ENCODE assay signal across 15 cellular contexts in the genomic region with DNA sequence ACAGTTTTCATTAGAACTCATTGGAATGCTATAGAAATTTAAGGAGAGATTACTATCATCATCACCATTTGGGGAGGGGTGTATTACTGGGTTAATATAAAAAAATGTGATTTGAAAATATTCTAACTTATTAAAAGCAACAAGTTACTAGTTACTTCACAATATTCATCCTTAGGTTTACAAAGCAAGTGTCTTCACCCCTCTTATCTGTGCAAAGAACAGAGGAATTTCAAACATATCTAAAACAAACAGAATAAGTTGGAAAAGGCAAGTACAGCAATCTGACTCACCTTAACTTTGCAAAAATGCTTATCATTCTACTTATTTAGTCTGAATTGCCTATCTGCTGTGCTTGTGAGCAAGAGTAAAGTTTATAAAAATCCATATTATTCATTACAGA. TPM values are rescaled to one million over a fixed set of nuclear protein-coding genes. Genes with fewer than 3 reads are reported as not detected.
DNase-seq lines count a peak whose midpoint lies in the region; FAIRE-seq and TF ChIP-seq lines count a peak whose summit lies in the region.
"Had no signal": no experiment of that assay in that cellular context is flagged by ENCODE, and none has a peak within 500 bp of the region (broad histone marks: within the 10 kb centered on the region; RNA-seq: fewer than 3 reads in every experiment).

No MANE protein-coding gene starts in this region.

- no peak for FAIRE-seq in small intestine (lab: Jason Lieb, UNC)
- FAIRE-seq: H1 had no signal

- H3K27me3 ChIP-seq in small intestine (ENCODE audit: control insufficient read depth in 2 of 2, insufficient read depth in 2 of 2, low read length in 2 of 2): no peaks in the 10 kb centered on the region

- H3K4me3 Mint-ChIP-seq in nephron progenitor cell: no peak overlapping the region
- H3K4me3 Mint-ChIP-seq: CD14-positive monocyte; CD8-positive, alpha-beta T cell; HFFc6; IgD-negative memory B cell had no signal

- peaks cover 8% of the 10 kb centered on the region for H3K36me3 Mint-ChIP-seq in nephron progenitor cell (ENCODE audit: low read depth)
- H3K36me3 Mint-ChIP-seq: CD8-positive, alpha-beta T cell; IgD-negative memory B cell had no signal

- H3K4me3 ChIP-seq in fibroblast of the aortic adventitia (ENCODE audit: low read depth, low read length): no peak overlapping the region
- H3K4me3 ChIP-seq in small intestine (ENCODE audit: low read depth in 1 of 2, low read length in 2 of 2): no peak overlapping the region

- no peak overlapping the region for H3K27ac ChIP-seq in small intestine (ENCODE audit: low read depth in 1 of 2, low read length in 1 of 2)

- H3K36me3 ChIP-seq in small intestine (ENCODE audit: control insufficient read depth in 2 of 2, insufficient read depth in 2 of 2, low read length in 2 of 2): no peaks in the 10 kb centered on the region

- no peaks in the 10 kb centered on the region for H3K9me3 Mint-ChIP-seq in nephron progenitor cell
- H3K9me3 Mint-ChIP-seq: CD8-positive, alpha-beta T cell; HFFc6; IgD-negative memory B cell had no signal

- H3K9me3 ChIP-seq in small intestine (ENCODE audit: control insufficient read depth, low read depth): no peaks in the 10 kb centered on the region

- no peaks in the 10 kb centered on the region for H3K27me3 Mint-ChIP-seq in nephron progenitor cell (ENCODE audit: low read depth, poor library complexity)

- TF ChIP-seq CTCF in fibroblast of the aortic adventitia (IDR thresholded peaks at IDR 0.05; ENCODE audit: insufficient read depth, low read length) (no peak), nephron progenitor cell (IDR thresholded peaks at IDR 0.05) (no peak)

- peak; percentile 73 for DNase-seq in NCI-H226
- DNase-seq in fibroblast of the aortic adventitia (ENCODE audit: low read depth): peak; percentile 47
- DNase-seq in nephron progenitor cell: no peak
- no peak for DNase-seq in small intestine
- DNase-seq in UCSD-AML1 (lab: John Stamatoyannopoulos, UW; ENCODE audit: unreplicated experiment): no peak
- no peak for DNase-seq in H4 (ENCODE audit: low spot score)
- DNase-seq in RPMI8226: no peak
- DNase-seq: CD8-positive, alpha-beta T cell; DMS53; GF-D8; HCEC 1CT; HFFc6 had no signal

- H3K4me1 ChIP-seq in small intestine (ENCODE audit: control insufficient read depth in 2 of 2, insufficient read depth in 1 of 2, low read depth in 1 of 2, low read length in 1 of 2): no peaks in the 10 kb centered on the region

- H3K4me1 Mint-ChIP-seq in nephron progenitor cell: peaks cover 20% of the 10 kb centered on the region
- H3K4me1 Mint-ChIP-seq: CD14-positive monocyte, IgD-negative memory B cell had no signal

- peak overlapping the region; percentile 16 for H3K27ac Mint-ChIP-seq in nephron progenitor cell
- H3K27ac Mint-ChIP-seq: CD14-positive monocyte; CD8-positive, alpha-beta T cell; HFFc6; IgD-negative memory B cell had no signal

RNA-seq across cellular contexts. Expression of gene DCBLD1, which starts 32.9 kb away (rescaled TPM):
- total RNA-seq in fibroblast of the aortic adventitia (ENCODE audit: low replicate concordance): 6.7 and 27.4 TPM in 2 replicates
- polyA plus RNA-seq in small intestine: 1 to 10 TPM; 4.9 to 9.4 (median 5.9) TPM
- 17.3 and 28.6 TPM in 2 replicates for total RNA-seq in H4 (2014; rRNA removed; shearing (Covaris generic))

Comparison
In these comparisons a context has a peak if more than half of its experiments do, and no peak if none do; other contexts are left out.
1. DNase-seq: peak in NCI-H226 (single experiment) and fibroblast of the aortic adventitia (single experiment); none in nephron progenitor cell (single experiment), small intestine (single experiment), UCSD-AML1 (single experiment), H4 (single experiment) and RPMI8226 (single experiment).